ENCODE assay signal across 1 cellular context in the genomic region with DNA sequence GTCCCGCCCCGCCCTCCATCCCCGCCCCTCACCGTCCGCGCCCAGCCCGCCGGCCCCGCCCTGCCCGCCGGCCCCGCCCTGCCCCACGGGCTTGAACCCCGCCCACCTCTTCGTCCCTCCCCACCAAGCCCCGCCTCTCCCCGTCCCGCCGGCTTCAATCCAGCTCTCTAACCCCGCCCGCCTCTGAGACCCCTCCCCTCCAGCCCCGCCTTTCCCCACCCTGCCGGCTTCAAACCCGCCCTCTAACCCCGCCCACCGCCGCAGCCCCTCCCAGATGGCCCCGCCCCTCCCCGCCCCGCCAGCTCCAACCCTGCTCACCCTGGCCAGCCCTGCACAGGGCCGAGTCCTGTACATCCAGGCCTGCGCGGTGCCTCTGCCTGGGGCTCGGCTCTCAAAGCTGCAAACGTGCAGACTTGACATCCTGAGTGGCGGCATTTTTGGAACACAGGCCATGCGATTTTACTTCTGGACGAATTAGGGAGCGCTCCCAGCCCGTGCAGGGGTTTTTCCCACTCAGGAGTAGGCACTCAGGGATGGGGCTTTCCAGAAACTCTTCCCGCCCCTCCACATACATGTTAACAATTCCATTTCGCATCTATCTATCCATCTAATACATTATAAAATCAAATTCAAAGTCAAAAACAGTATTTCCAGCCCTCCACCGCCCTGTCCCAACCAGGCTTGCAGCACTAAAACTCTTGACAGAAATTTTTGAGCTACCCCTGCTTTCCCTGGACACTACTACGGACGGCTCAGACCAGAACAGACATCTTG.
TF ChIP-seq lines count a peak whose summit lies in the region.

No MANE protein-coding gene starts in this region.

TF ChIP-seq in PFSK-1, 5 proteins besides CTCF, POLR2A, EP300 and RAD21 (continued from another document):
- TF ChIP-seq, protein P1, sequence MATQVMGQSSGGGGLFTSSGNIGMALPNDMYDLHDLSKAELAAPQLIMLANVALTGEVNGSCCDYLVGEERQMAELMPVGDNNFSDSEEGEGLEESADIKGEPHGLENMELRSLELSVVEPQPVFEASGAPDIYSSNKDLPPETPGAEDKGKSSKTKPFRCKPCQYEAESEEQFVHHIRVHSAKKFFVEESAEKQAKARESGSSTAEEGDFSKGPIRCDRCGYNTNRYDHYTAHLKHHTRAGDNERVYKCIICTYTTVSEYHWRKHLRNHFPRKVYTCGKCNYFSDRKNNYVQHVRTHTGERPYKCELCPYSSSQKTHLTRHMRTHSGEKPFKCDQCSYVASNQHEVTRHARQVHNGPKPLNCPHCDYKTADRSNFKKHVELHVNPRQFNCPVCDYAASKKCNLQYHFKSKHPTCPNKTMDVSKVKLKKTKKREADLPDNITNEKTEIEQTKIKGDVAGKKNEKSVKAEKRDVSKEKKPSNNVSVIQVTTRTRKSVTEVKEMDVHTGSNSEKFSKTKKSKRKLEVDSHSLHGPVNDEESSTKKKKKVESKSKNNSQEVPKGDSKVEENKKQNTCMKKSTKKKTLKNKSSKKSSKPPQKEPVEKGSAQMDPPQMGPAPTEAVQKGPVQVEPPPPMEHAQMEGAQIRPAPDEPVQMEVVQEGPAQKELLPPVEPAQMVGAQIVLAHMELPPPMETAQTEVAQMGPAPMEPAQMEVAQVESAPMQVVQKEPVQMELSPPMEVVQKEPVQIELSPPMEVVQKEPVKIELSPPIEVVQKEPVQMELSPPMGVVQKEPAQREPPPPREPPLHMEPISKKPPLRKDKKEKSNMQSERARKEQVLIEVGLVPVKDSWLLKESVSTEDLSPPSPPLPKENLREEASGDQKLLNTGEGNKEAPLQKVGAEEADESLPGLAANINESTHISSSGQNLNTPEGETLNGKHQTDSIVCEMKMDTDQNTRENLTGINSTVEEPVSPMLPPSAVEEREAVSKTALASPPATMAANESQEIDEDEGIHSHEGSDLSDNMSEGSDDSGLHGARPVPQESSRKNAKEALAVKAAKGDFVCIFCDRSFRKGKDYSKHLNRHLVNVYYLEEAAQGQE (IDR thresholded peaks at IDR 0.05; ENCODE audit: insufficient read depth in 1 of 2, low read depth in 2 of 2, low read length in 2 of 2): no peak
